ENCODE assay signal across 11 cellular contexts in genomic region chr1:148759749-148760148, GRCh38. TPM values are rescaled to one million over a fixed set of nuclear protein-coding genes. Genes with fewer than 3 reads are reported as not detected.
DNase-seq lines count a peak whose midpoint lies in the region; TF ChIP-seq lines count a peak whose summit lies in the region.
"Not testable (repeated sequence)": the region's sequence is repeated elsewhere in the genome, so short reads cannot be mapped to it uniquely, and the experiment has no call there.
"Had no signal": no experiment of that assay in that cellular context is flagged by ENCODE, and none has a peak within 500 bp of the region (broad histone marks: within the 10 kb centered on the region; RNA-seq: fewer than 3 reads in every experiment).

No MANE protein-coding gene starts in this region.

- intact Hi-C loops in tibial artery (cut with DNase I; ENCODE audit: low total_unique reads), result not testable (repeated sequence)

- not testable (repeated sequence) for H3K36me3 Mint-ChIP-seq in glutamatergic neuron (ENCODE audit: unreplicated experiment)

- H3K4me3 Mint-ChIP-seq in glutamatergic neuron (ENCODE audit: unreplicated experiment), result not testable (repeated sequence)

- H3K36me3 ChIP-seq in BE2C, tibial artery: not testable (repeated sequence)

- H3K4me1 ChIP-seq in BE2C, tibial artery: not testable (repeated sequence)

- not testable (repeated sequence) for H3K9me3 ChIP-seq in BE2C, tibial artery

- H3K9me3 Mint-ChIP-seq in glutamatergic neuron (ENCODE audit: unreplicated experiment), result not testable (repeated sequence)

- DNase-seq in BE2C (peak; percentile 2), glutamatergic neuron (peak; percentile 2), mesenteric fat pad (ENCODE audit: low spot score) (peak; percentile 9), tibial artery (peak; percentile 9 to 35)
- DNase-seq in activated CD4-positive, alpha-beta T cell treated with anti-CD3 and anti-CD28 coated beads for 48 hours, result peak; percentile 19
- DNase-seq in activated T-cell treated with anti-CD3 and anti-CD28 coated beads, Interleukin-2, amount 50 U/mL, for 1 hour, result peak; percentile 15
- peak; percentile 10 for DNase-seq in activated naive CD4-positive, alpha-beta T cell treated with anti-CD3 and anti-CD28 coated beads, Interleukin-2, amount 50 U/mL, for 16 hours
- DNase-seq in stimulated activated CD4-positive, alpha-beta T cell treated with anti-CD3 and anti-CD28 coated beads, Interleukin-1b, Interleukin-23, amount 100 ng/mL, for 48 hours, result peak; percentile 1

- not testable (repeated sequence) for H3K4me1 Mint-ChIP-seq in glutamatergic neuron (ENCODE audit: low read depth, unreplicated experiment)

- not testable (repeated sequence) for TF ChIP-seq CTCF in BE2C (IDR thresholded peaks at IDR 0.05; ENCODE audit: low read depth, low read length); glutamatergic neuron (IDR thresholded peaks at IDR 0.05; ENCODE audit: partially characterized antibody, unreplicated experiment); tibial artery (IDR thresholded peaks at IDR 0.05)

- H3K27me3 ChIP-seq in BE2C, tibial artery: not testable (repeated sequence)

- H3K27ac Mint-ChIP-seq in glutamatergic neuron (ENCODE audit: unreplicated experiment), result not testable (repeated sequence)

- H3K27me3 Mint-ChIP-seq in glutamatergic neuron (ENCODE audit: unreplicated experiment), result not testable (repeated sequence)

- not testable (repeated sequence) for H3K4me3 ChIP-seq in BE2C (ENCODE audit: low read depth, low read length); tibial artery

- H3K27ac ChIP-seq in tibial artery, result not testable (repeated sequence)

RNA-seq across cellular contexts. Expression of gene NUDT4B, which starts 11.2 kb away (rescaled TPM):
- not detected for polyA plus RNA-seq in BE2C (2012; ENCODE audit: insufficient read depth, insufficient read length, low read depth)
- not detected for total RNA-seq in glutamatergic neuron (ENCODE audit: unreplicated experiment)
- 0.74 TPM for total RNA-seq in mesenteric fat pad
- total RNA-seq: H9; mesothelial cell of epicardium; naive thymus-derived CD8-positive, alpha-beta T cell had no signal
